Comparison of ENCODE assay signal across 11 cellular contexts in genomic region chr10:49309691-49310371, GRCh38. TPM values are rescaled to one million over a fixed set of nuclear protein-coding genes. Genes with fewer than 3 reads are reported as not detected.
DNase-seq lines count a peak whose midpoint lies in the region; ATAC-seq and TF ChIP-seq lines count a peak whose summit lies in the region.
"Had no signal": no experiment of that assay in that cellular context is flagged by ENCODE, and none has a peak within 500 bp of the region (broad histone marks: within the 10 kb centered on the region; RNA-seq: fewer than 3 reads in every experiment).

No MANE protein-coding gene starts in this region.

- no peaks in the 10 kb centered on the region for H3K27me3 ChIP-seq in brain microvascular endothelial cell (replicated peaks)

- H3K4me3 ChIP-seq in brain microvascular endothelial cell (ENCODE audit: low read depth, low read length), result no peak overlapping the region

- peaks cover 2 to 7% (median 3%) of the 10 kb centered on the region in 3 donors for H3K27me3 Mint-ChIP-seq in CD14-positive monocyte (ENCODE audit: low read depth in 3 of 3)

- DNase-seq in CD14-positive monocyte (ENCODE audit: low spot score), result no peak
- peak; percentile 89 to 94 for DNase-seq in NOMO-1 (lab: John Stamatoyannopoulos, UW; ENCODE audit: unreplicated experiment in 2 of 2)
- peak; percentile 52 for DNase-seq in globus pallidus (ENCODE audit: low spot score)
- DNase-seq in brain microvascular endothelial cell, result no peak
- DNase-seq in islet precursor cell, result no peak
- DNase-seq in posterior cingulate gyrus, result no peak
- DNase-seq: NCI-H187, small intestine had no signal

- intact Hi-C loops in CD14-positive monocyte (cut with micrococcal nuclease) (loop anchor here (1.0 to 10.0 kb wide), 7 partner anchors 25 to 135 kb away; partner anchors contain the start of gene TMEM273 (in 1 of the 2)), posterior cingulate gyrus (cut with DNase I) (no loop called here)

- peaks cover 0 to 6% (median 0%) of the 10 kb centered on the region in 7 donors for H3K9me3 Mint-ChIP-seq in CD14-positive monocyte

- peak; percentile 71 for ATAC-seq in GM19395 (IDR thresholded peaks at IDR 0.05; ENCODE audit: unreplicated experiment)
- ATAC-seq in GM18861 (IDR thresholded peaks at IDR 0.05; ENCODE audit: unreplicated experiment), result no peak

- no peak overlapping the region for H3K27ac ChIP-seq in brain microvascular endothelial cell
- H3K27ac ChIP-seq: VCaP had no signal

- no peaks in the 10 kb centered on the region for H3K36me3 Mint-ChIP-seq in CD14-positive monocyte

- in situ Hi-C loops in brain microvascular endothelial cell (cut with HindIII; ENCODE audit: low pct_ligation_motif_present, low sequenced_read_pairs), result no loop called here

- TF ChIP-seq CTCF in CD14-positive monocyte (IDR thresholded peaks at IDR 0.05), result no peak
- no peak for TF ChIP-seq CTCF in brain microvascular endothelial cell (IDR thresholded peaks at IDR 0.05; ENCODE audit: low read depth, low read length, missing control alignments)

- H3K4me3 Mint-ChIP-seq in CD14-positive monocyte, result peak overlapping the region; percentile 52 to 56

- no peaks in the 10 kb centered on the region for H3K36me3 ChIP-seq in brain microvascular endothelial cell (replicated peaks)

- H3K27ac Mint-ChIP-seq in CD14-positive monocyte, result peak overlapping the region; percentile 89 to 96 (median 94)

- peaks cover 57% of the 10 kb centered on the region for H3K4me1 Mint-ChIP-seq in CD14-positive monocyte

RNA-seq across cellular contexts. Expression of gene C10orf71, which starts 10.9 kb away (rescaled TPM):
- polyA plus RNA-seq in CD14-positive monocyte, result not detected

Comparison
In these comparisons a context has a peak if more than half of its experiments do, and no peak if none do; other contexts are left out.
1. DNase-seq: peak in NOMO-1 (2 of 2) and globus pallidus (single experiment); none in CD14-positive monocyte (single experiment), brain microvascular endothelial cell (single experiment), islet precursor cell (single experiment) and posterior cingulate gyrus (0 of 10).